19 cellular contexts compared by ENCODE assay signal in genomic region chr19:7246601-7247000, GRCh38.
"Had no signal": no experiment of that assay in that cellular context is flagged by ENCODE, and none has a peak within 500 bp of the region (broad histone marks: within the 10 kb centered on the region; RNA-seq: fewer than 3 reads in every experiment).

No MANE protein-coding gene starts in this region.

- H3K4me1 ChIP-seq: left lung had no signal

- H3K27ac Mint-ChIP-seq: activated CD4-positive, alpha-beta T cell treated with anti-CD3 and anti-CD28 coated beads, Interleukin-2, amount 10 ng/mL, durations not matched to agents 24 days and 14 days; activated CD8-positive, alpha-beta T cell treated with anti-CD3 and anti-CD28 coated beads, Interleukin-2, amount 10 ng/mL, durations not matched to agents 7 days and 5 days; activated naive CD4-positive, alpha-beta T cell treated with anti-CD3 and anti-CD28 coated beads for 36 hours; activated T-cell treated with anti-CD3 and anti-CD28 coated beads, Interleukin-2, amount 50 U/mL, for 24 hours; nephron progenitor cell had no signal

- ATAC-seq: activated CD8-positive, alpha-beta T cell treated with anti-CD3 and anti-CD28 coated beads, Interleukin-2, amount 10 ng/mL, durations not matched to agents 7 days and 5 days; gastrocnemius medialis; stimulated activated naive CD8-positive, alpha-beta T cell treated with anti-CD3 and anti-CD28 coated beads, Interleukin-15, Interleukin-2, amounts not matched to agents 100 U/mL and 50 U/mL, for 24 hours had no signal

- H3K36me3 ChIP-seq: gastrocnemius medialis, left lung had no signal

- DNase-seq: activated CD4-positive, alpha-beta T cell treated with anti-CD3 and anti-CD28 coated beads, Interleukin-2, amount 10 ng/mL, durations not matched to agents 24 days and 14 days; activated CD8-positive, alpha-beta T cell treated with anti-CD3 and anti-CD28 coated beads, Interleukin-2, amount 10 ng/mL, durations not matched to agents 7 days and 5 days; activated naive CD4-positive, alpha-beta T cell treated with anti-CD3 and anti-CD28 coated beads for 36 hours; activated T-cell treated with anti-CD3 and anti-CD28 coated beads, Interleukin-2, amount 50 U/mL, for 24 hours; anterior cingulate cortex; cerebellar nuclear complex; effector CD4-positive, alpha-beta T cell; gastrocnemius medialis; head of caudate nucleus; left lung; midbrain; nephron progenitor cell; occipital lobe; retina; stimulated activated CD4-positive, alpha-beta T cell treated with anti-CD3 and anti-CD28 coated beads, Interleukin-12 subunit alpha, Interleukin-12 subunit beta, amount 100 ng/mL, for 4 hours; stimulated activated CD4-positive, alpha-beta T cell treated with anti-CD3 and anti-CD28 coated beads, Interleukin-1b, Interleukin-23, amount 100 ng/mL, for 48 hours; stimulated activated naive CD8-positive, alpha-beta T cell treated with anti-CD3 and anti-CD28 coated beads, Interleukin-15, Interleukin-2, amounts not matched to agents 100 U/mL and 50 U/mL, for 24 hours; substantia nigra; T1000 had no signal

- H3K27ac ChIP-seq: left lung had no signal

- H3K27me3 ChIP-seq: gastrocnemius medialis, left lung had no signal

- H3K4me3 ChIP-seq: gastrocnemius medialis, left lung had no signal

- H3K4me3 Mint-ChIP-seq: activated CD4-positive, alpha-beta T cell treated with anti-CD3 and anti-CD28 coated beads, Interleukin-2, amount 10 ng/mL, durations not matched to agents 24 days and 14 days; activated CD8-positive, alpha-beta T cell treated with anti-CD3 and anti-CD28 coated beads, Interleukin-2, amount 10 ng/mL, durations not matched to agents 7 days and 5 days; activated naive CD4-positive, alpha-beta T cell treated with anti-CD3 and anti-CD28 coated beads for 36 hours; activated T-cell treated with anti-CD3 and anti-CD28 coated beads, Interleukin-2, amount 50 U/mL, for 24 hours; nephron progenitor cell had no signal

- H3K4me1 Mint-ChIP-seq: activated CD4-positive, alpha-beta T cell treated with anti-CD3 and anti-CD28 coated beads, Interleukin-2, amount 10 ng/mL, durations not matched to agents 24 days and 14 days had no signal

- H3K9me3 ChIP-seq: gastrocnemius medialis had no signal
